In the genomic region with DNA sequence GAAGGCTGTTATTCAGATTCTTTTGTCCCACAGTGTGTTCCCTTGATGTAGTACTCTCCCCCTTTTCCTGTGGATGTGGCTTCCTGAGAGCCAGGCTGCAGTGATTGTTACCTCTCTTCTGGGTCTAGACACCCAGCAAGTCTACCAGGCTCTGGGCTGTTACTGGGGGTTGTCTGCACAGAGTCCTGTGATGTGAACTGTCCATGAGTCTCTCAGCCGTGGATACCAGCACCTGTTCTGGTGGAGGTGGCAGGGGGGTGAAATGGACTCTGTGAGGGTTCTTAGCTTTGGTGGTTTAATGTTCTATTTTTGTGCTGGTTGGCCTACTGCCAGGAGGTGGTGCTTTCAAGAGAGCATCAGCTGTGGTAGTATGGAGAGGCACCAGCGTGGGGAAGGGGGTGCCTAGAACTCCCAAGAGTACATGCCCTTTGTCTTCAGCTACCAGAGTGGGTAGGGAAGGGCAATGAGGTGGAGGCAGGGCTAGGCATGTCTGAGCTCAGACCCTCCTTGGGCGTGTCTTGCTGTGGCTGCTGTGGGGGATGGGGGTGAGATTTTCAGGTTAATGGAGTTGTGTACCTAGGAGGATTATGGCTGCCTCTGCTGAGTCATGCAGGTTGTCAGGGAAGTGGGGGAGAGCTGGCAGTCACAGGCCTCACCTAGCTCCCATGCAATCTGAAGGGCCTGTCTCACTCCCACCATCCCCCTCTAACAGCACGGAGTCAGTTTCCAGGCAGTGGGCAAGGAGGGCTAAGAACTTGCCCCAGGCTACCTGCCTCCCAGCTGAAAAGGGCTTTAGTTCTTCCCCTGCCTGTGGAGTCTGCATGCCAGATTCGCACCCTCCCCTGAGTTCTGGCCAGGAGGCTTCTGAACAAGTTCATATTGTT, we compare ENCODE assay signal across 7 cellular contexts.
DNase-seq lines count a peak whose midpoint lies in the region; ATAC-seq, FAIRE-seq and TF ChIP-seq lines count a peak whose summit lies in the region.
"Not testable (repeated sequence)": the region's sequence is repeated elsewhere in the genome, so short reads cannot be mapped to it uniquely, and the experiment has no call there.

No MANE protein-coding gene starts in this region.

- in situ Hi-C loops in SK-MEL-5 (cut with HindIII; ENCODE audit: low pct_unique_long_range_greater_than_20kb, low sequenced_read_pairs) = not testable (repeated sequence)

- H3K79me2 ChIP-seq in keratinocyte (ENCODE audit: control insufficient read depth, insufficient read depth, low read length) = not testable (repeated sequence)

- FAIRE-seq in keratinocyte (lab: Jason Lieb, UNC) = not testable (repeated sequence)

- not testable (repeated sequence) for H3K4me3 ChIP-seq in keratinocyte (ENCODE audit: control insufficient read depth in 2 of 3, extremely low read depth in 1 of 3, insufficient read depth in 2 of 3, low read depth in 1 of 3, low read length in 3 of 3)

- ATAC-seq in HG03175 (IDR thresholded peaks at IDR 0.05; ENCODE audit: unreplicated experiment) = peak; percentile 66

- not testable (repeated sequence) for H3K9ac ChIP-seq in keratinocyte (ENCODE audit: control insufficient read depth, extremely low read depth, insufficient read depth, low read length)

- TF ChIP-seq CTCF in keratinocyte (optimal IDR thresholded peaks at IDR 0.05 in 1 of 3, IDR thresholded peaks at IDR 0.05 in 1 of 3, conservative IDR thresholded peaks at IDR 0.05 in 1 of 3; ENCODE audit: extremely low read depth in 1 of 3, insufficient read depth in 2 of 3, low read length in 3 of 3) = not testable (repeated sequence)

- H3K27me3 ChIP-seq in keratinocyte (ENCODE audit: control insufficient read depth, extremely low read depth, insufficient read depth, low read length) = not testable (repeated sequence)

- dilution Hi-C loops in keratinocyte (cut with MboI; ENCODE audit: extremely low pct_ligation_motif_present, low sequenced_read_pairs) = not testable (repeated sequence)

- H3K4me1 ChIP-seq in keratinocyte (ENCODE audit: control insufficient read depth, extremely low read depth, insufficient read depth, low read length) = not testable (repeated sequence)

- H3K4me2 ChIP-seq in keratinocyte (ENCODE audit: control insufficient read depth, extremely low read depth, insufficient read depth, low read depth, low read length) = not testable (repeated sequence)

- H3K9me1 ChIP-seq in keratinocyte (ENCODE audit: control insufficient read depth, extremely low read depth, insufficient read depth, low read length) = not testable (repeated sequence)

- H2AFZ ChIP-seq in keratinocyte (ENCODE audit: control insufficient read depth, low read length) = peak overlapping the region; percentile 51

- not testable (repeated sequence) for H3K9me3 ChIP-seq in keratinocyte (ENCODE audit: control insufficient read depth, low read depth, low read length)

- not testable (repeated sequence) for H3K36me3 ChIP-seq in keratinocyte (ENCODE audit: control insufficient read depth in 2 of 2, extremely low read depth in 1 of 2, insufficient read depth in 2 of 2, low read length in 2 of 2)

- DNase-seq in DMS53 treated with DMSO at 0.1 percent for 48 hours (lab: John Stamatoyannopoulos, UW; ENCODE audit: unreplicated experiment) (peak; percentile 56), NCI-H1105 (lab: John Stamatoyannopoulos, UW) (peak; percentile 94), NCI-H2107 (lab: John Stamatoyannopoulos, UW) (peak; percentile 83), NCI-H748 treated with DMSO at 0.1 percent for 48 hours (lab: John Stamatoyannopoulos, UW) (peak; percentile 78), SK-MEL-5 (ENCODE audit: low read depth, low spot score) (peak; percentile 21)
- not testable (repeated sequence) for DNase-seq in keratinocyte (ENCODE audit: low read depth, low spot score)

- not testable (repeated sequence) for H4K20me1 ChIP-seq in keratinocyte (ENCODE audit: control insufficient read depth, extremely low read depth, insufficient read depth, low read length)

- not testable (repeated sequence) for H3K27ac ChIP-seq in keratinocyte (ENCODE audit: control insufficient read depth, insufficient read depth, low read length)
